In the genomic region with DNA sequence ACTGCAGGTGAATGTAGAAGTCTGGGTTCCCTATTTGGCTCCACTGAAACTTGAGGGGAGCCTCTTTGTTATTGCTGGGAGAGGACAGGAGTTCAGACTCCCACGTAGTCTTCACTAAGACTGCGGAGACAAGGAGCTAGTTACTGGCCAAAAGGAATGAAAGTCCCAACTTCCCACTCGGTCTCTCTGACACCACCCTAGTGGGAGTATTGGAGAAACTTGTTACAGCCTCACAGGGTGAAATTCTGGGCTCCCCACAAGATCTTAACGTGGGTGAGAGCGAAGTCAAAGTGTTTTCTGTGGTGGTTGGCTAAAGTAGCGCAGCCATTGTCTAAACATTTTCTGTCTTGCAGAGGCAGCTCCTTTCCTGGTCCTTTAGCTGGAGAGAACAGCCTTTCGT, we compare ENCODE assay signal across 30 cellular contexts. TPM values are rescaled to one million over a fixed set of nuclear protein-coding genes. Genes with fewer than 3 reads are reported as not detected.
DNase-seq lines count a peak whose midpoint lies in the region; TF ChIP-seq lines count a peak whose summit lies in the region.
"Had no signal": no experiment of that assay in that cellular context is flagged by ENCODE, and none has a peak within 500 bp of the region (broad histone marks: within the 10 kb centered on the region; RNA-seq: fewer than 3 reads in every experiment).

No MANE protein-coding gene starts in this region.

- H3K27me3 Mint-ChIP-seq in MCF 10A (ENCODE audit: insufficient read depth, unreplicated experiment) (no peaks in the 10 kb centered on the region), neural crest cell (ENCODE audit: low read depth) (no peaks in the 10 kb centered on the region), chondrocyte (ENCODE audit: low read depth) (no peaks in the 10 kb centered on the region)
- H3K27me3 Mint-ChIP-seq: progenitor cell of endocrine pancreas had no signal

- H3K27ac Mint-ChIP-seq in MCF 10A (ENCODE audit: low read depth, unreplicated experiment) (no peak overlapping the region), neural crest cell (ENCODE audit: unreplicated experiment) (peak overlapping the region; percentile 50), chondrocyte (ENCODE audit: unreplicated experiment) (no peak overlapping the region)
- H3K27ac Mint-ChIP-seq: progenitor cell of endocrine pancreas; T-helper 2 cell treated with Interferon-gamma antibody and Interleukin-4, amounts not matched to agents 5 μg/mL and 100 μg/mL, for 36 hours had no signal

- CTCF ChIA-PET in MCF 10A (lab: Yijun Ruan, JAX) = interaction anchor here (1.3 to 1.4 kb wide), 2 partner anchors 15 to 62 kb away, joined by 4 read pairs; no protein-coding TSS in a partner anchor

- peak overlapping the region in 2 of 3 donors; percentile 14 to 53 for H3K4me3 ChIP-seq in breast epithelium
- H3K4me3 ChIP-seq in fibroblast of villous mesenchyme (ENCODE audit: low read depth, low read length) = no peak overlapping the region
- no peak overlapping the region for H3K4me3 ChIP-seq in testis
- H3K4me3 ChIP-seq: lung, thyroid gland had no signal

- H3K27me3 ChIP-seq in breast epithelium (no peaks in the 10 kb centered on the region), testis (no peaks in the 10 kb centered on the region)
- H3K27me3 ChIP-seq: thyroid gland had no signal

- H3K9me3 Mint-ChIP-seq in MCF 10A (ENCODE audit: unreplicated experiment) = no peaks in the 10 kb centered on the region
- H3K9me3 Mint-ChIP-seq in neural crest cell = no peaks in the 10 kb centered on the region
- H3K9me3 Mint-ChIP-seq in chondrocyte (ENCODE audit: low read depth) = no peaks in the 10 kb centered on the region
- H3K9me3 Mint-ChIP-seq: T-helper 2 cell treated with Interferon-gamma antibody and Interleukin-4, amounts not matched to agents 5 μg/mL and 100 μg/mL, for 36 hours had no signal

- DNase-seq in breast epithelium (ENCODE audit: low spot score in 2 of 2) = no peak
- DNase-seq in MCF 10A (ENCODE audit: unreplicated experiment) = no peak
- DNase-seq in fibroblast of villous mesenchyme (ENCODE audit: low read depth) = peak; percentile 13
- DNase-seq in neural crest cell (ENCODE audit: low read depth, low spot score) = no peak
- DNase-seq in testis = peak; percentile 23
- no peak for DNase-seq in chondrocyte (ENCODE audit: low spot score)
- DNase-seq in germinal center (ENCODE audit: low spot score) = no peak
- no peak for DNase-seq in kidney glomerular epithelial cell (lab: John Stamatoyannopoulos, UW)
- DNase-seq: activated CD4-positive, alpha-beta T cell treated with anti-CD3 and anti-CD28 coated beads for 48 hours; activated effector memory CD4-positive, alpha-beta T cell treated with anti-CD3 and anti-CD28 coated beads, Interleukin-2, amount 50 U/mL, for 16 hours; activated T-cell treated with anti-CD3 and anti-CD28 coated beads, Interleukin-2, amount 50 U/mL, for 1 hour; Calu3; DMS79 treated with DMSO at 0.1 percent for 48 hours; effector CD8-positive, alpha-beta T cell; erythroblast; foreskin melanocyte; GF-D8; islet precursor cell; NCI-H1436 treated with DMSO at 0.1 percent for 48 hours; NCI-H446 treated with DMSO at 0.1 percent for 48 hours; NCI-H82; stimulated activated naive CD4-positive, alpha-beta T cell; thyroid gland had no signal

- H3K9me3 ChIP-seq in breast epithelium (no peaks in the 10 kb centered on the region), testis (no peaks in the 10 kb centered on the region)
- H3K9me3 ChIP-seq: thyroid gland had no signal

- intact Hi-C loops in breast epithelium (cut with DNase I; ENCODE audit: low total_unique reads) = no loop called here
- intact Hi-C loops in MCF 10A (cut with micrococcal nuclease) = no loop called here
- intact Hi-C loops in testis (cut with DNase I; ENCODE audit: low total_unique reads) = no loop called here

- H3K27ac ChIP-seq in breast epithelium (peak overlapping the region; percentile 41 to 61), testis (peak overlapping the region; percentile 39 to 67)
- H3K27ac ChIP-seq: 22Rv1, KMS-11, thyroid gland had no signal

- POLR2A ChIA-PET in MCF 10A (lab: Yijun Ruan, JAX) = no interaction called here

- 54 to 60% methylated on average over 6 to 7 of the region's 7 CpGs for WGBS in testis, 2 donors

- H3K4me1 Mint-ChIP-seq in MCF 10A (ENCODE audit: insufficient read depth, unreplicated experiment) (no peaks in the 10 kb centered on the region), neural crest cell (peaks cover 5% of the 10 kb centered on the region), chondrocyte (ENCODE audit: low read depth) (no peaks in the 10 kb centered on the region)

- no TSS peak for BruUV-seq in MCF 10A (replicated peaks; lab: Mats Ljungman, UMichigan)

- H3K4me3 Mint-ChIP-seq in MCF 10A (ENCODE audit: unreplicated experiment) = no peak overlapping the region
- H3K4me3 Mint-ChIP-seq in neural crest cell = no peak overlapping the region
- no peak overlapping the region for H3K4me3 Mint-ChIP-seq in chondrocyte (ENCODE audit: unreplicated experiment)
- H3K4me3 Mint-ChIP-seq: T-helper 2 cell treated with Interferon-gamma antibody and Interleukin-4, amounts not matched to agents 5 μg/mL and 100 μg/mL, for 36 hours had no signal

- H3K36me3 Mint-ChIP-seq in MCF 10A (ENCODE audit: insufficient read depth, unreplicated experiment) = no peaks in the 10 kb centered on the region
- H3K36me3 Mint-ChIP-seq in neural crest cell (ENCODE audit: low read depth) = no peaks in the 10 kb centered on the region
- no peaks in the 10 kb centered on the region for H3K36me3 Mint-ChIP-seq in chondrocyte (ENCODE audit: low read depth)

- H3K4me1 ChIP-seq in breast epithelium (no peaks in the 10 kb centered on the region), testis (peaks cover 5% of the 10 kb centered on the region)
- H3K4me1 ChIP-seq: thyroid gland had no signal

- TF ChIP-seq CTCF in breast epithelium (IDR thresholded peaks at IDR 0.05) = no peak
- no peak for TF ChIP-seq CTCF in MCF 10A (IDR thresholded peaks at IDR 0.05; ENCODE audit: unreplicated experiment)
- no peak for TF ChIP-seq CTCF in fibroblast of villous mesenchyme (IDR thresholded peaks at IDR 0.05; ENCODE audit: insufficient read depth, low read depth, low read length)
- TF ChIP-seq CTCF in neural crest cell (conservative IDR thresholded peaks at IDR 0.05) = no peak
- TF ChIP-seq CTCF in testis (IDR thresholded peaks at IDR 0.05) = no peak
- no peak for TF ChIP-seq CTCF in chondrocyte (IDR thresholded peaks at IDR 0.05)

- no peaks in the 10 kb centered on the region for H3K36me3 ChIP-seq in breast epithelium
- H3K36me3 ChIP-seq in testis (ENCODE audit: low read depth, missing control alignments) = no peaks in the 10 kb centered on the region
- H3K36me3 ChIP-seq: thyroid gland had no signal

- TF ChIP-seq POLR2A in breast epithelium (IDR thresholded peaks at IDR 0.05) = no peak
- TF ChIP-seq POLR2A in testis (IDR thresholded peaks at IDR 0.05) = no peak

RNA-seq across cellular contexts. Expression of gene MYOZ2, which starts 13.5 kb away (rescaled TPM):
- total RNA-seq in breast epithelium (under 1 TPM; 0.15 to 0.48 (median 0.33) TPM), MCF 10A (2022) (not detected in 2 replicates), fibroblast of villous mesenchyme (0.32 and 0.43 TPM in 2 replicates), neural crest cell (not detected in 2 replicates), testis (1 to 10 TPM; 2.8 to 4.3 TPM), chondrocyte (0.13 to 0.35 TPM in 2 of 3 replicates, not detected in the other)
- 3.2 TPM for polyA plus RNA-seq in testis (ENCODE audit: insufficient read depth, low read depth, low replicate concordance)
- total RNA-seq: activated CD8-positive, alpha-beta memory T cell treated with anti-CD3 and anti-CD28 coated beads for 36 hours; Calu3; thyroid gland had no signal
- polyA plus RNA-seq: neural cell had no signal

Comparison
In these comparisons a context has a peak if more than half of its experiments do, and no peak if none do; other contexts are left out.
1. DNase-seq: peak in fibroblast of villous mesenchyme (single experiment) and testis (single experiment); none in breast epithelium (0 of 2), MCF 10A (single experiment), neural crest cell (single experiment), chondrocyte (single experiment), germinal center (single experiment) and kidney glomerular epithelial cell (single experiment).
2. H3K4me3 ChIP-seq: peak in breast epithelium (2 of 3); none in fibroblast of villous mesenchyme (single experiment) and testis (0 of 2).